Comparison of ENCODE assay signal across 8 cellular contexts in genomic region chr1:2290595-2291510, GRCh38.
A peak's percentile ranks its signal among the peaks of the same experiment; 100 is the strongest.
DNase-seq lines count a peak whose midpoint lies in the region; ATAC-seq and TF ChIP-seq lines count a peak whose summit lies in the region.

No MANE protein-coding gene starts in this region.

- peaks cover 31% of the 10 kb centered on the region for H3F3A ChIP-seq in PC-9 (ENCODE audit: insufficient read depth, low read depth)

- CTCF ChIA-PET in PC-9 (lab: Charles Lee) = interaction anchor here (0.5 to 1.1 kb wide), 3 partner anchors 31 to 843 kb away, joined by 3 to 4 read pairs (median 4); no protein-coding TSS in a partner anchor

- no peaks in the 10 kb centered on the region for H3K9me3 ChIP-seq in PC-9 (ENCODE audit: insufficient read depth, low read depth)
- no peaks in the 10 kb centered on the region for H3K9me3 ChIP-seq in fibroblast of lung (ENCODE audit: control insufficient read depth, insufficient read depth, low read depth, low read length)
- no peaks in the 10 kb centered on the region for H3K9me3 ChIP-seq in subcutaneous abdominal adipose tissue (ENCODE audit: control insufficient read depth in 5 of 5, low read length in 5 of 5)

- intact Hi-C loops in PC-9 (cut with micrococcal nuclease; ENCODE audit: unreplicated experiment) = loop anchor here (1.0 to 5.0 kb wide), 2 partner anchors 57 to 79 kb away; no protein-coding TSS in a partner anchor

- peaks cover 84% of the 10 kb centered on the region for H3K79me2 ChIP-seq in PC-9 (ENCODE audit: low read depth)
- peaks cover 86% of the 10 kb centered on the region for H3K79me2 ChIP-seq in fibroblast of lung (ENCODE audit: control insufficient read depth, insufficient read depth, low read length)

- POLR2A ChIA-PET in PC-9 (lab: Charles Lee; ENCODE audit: unreplicated experiment) = interaction anchor here (0.6 to 0.7 kb wide), 2 partner anchors 77 to 1003 kb away, joined by 4 read pairs; no protein-coding TSS in a partner anchor

- no TSS peak for BruUV-seq in PC-9 (replicated peaks; lab: Mats Ljungman, UMichigan)

- H2AFZ ChIP-seq in PC-9 (no peak overlapping the region), fibroblast of lung (ENCODE audit: low read length) (no peak overlapping the region)

- H4K20me1 ChIP-seq in PC-9 (ENCODE audit: insufficient read depth) (peaks cover 75% of the 10 kb centered on the region), fibroblast of lung (ENCODE audit: control insufficient read depth, extremely low read depth, insufficient read depth, low read length) (no peaks in the 10 kb centered on the region)

- H3K27me3 ChIP-seq in PC-9 (ENCODE audit: insufficient read depth, low read depth) (no peaks in the 10 kb centered on the region), fibroblast of lung (ENCODE audit: control insufficient read depth, insufficient read depth, low read length) (no peaks in the 10 kb centered on the region), subcutaneous abdominal adipose tissue (ENCODE audit: control insufficient read depth in 5 of 5, insufficient read depth in 4 of 5, low read length in 5 of 5) (no peaks in the 10 kb centered on the region)

- peaks cover 34% of the 10 kb centered on the region for H3K4me1 ChIP-seq in PC-9 (replicated peaks; ENCODE audit: insufficient read depth)
- peaks cover 38% of the 10 kb centered on the region for H3K4me1 ChIP-seq in fibroblast of lung (ENCODE audit: control insufficient read depth, extremely low read depth, insufficient read depth, low read length)
- H3K4me1 ChIP-seq in subcutaneous abdominal adipose tissue (ENCODE audit: control insufficient read depth in 5 of 5, insufficient read depth in 5 of 5, low read length in 5 of 5) = peaks cover 11 to 87% (median 69%) of the 10 kb centered on the region in 5 donors

- H3K4me2 ChIP-seq in PC-9 = peak overlapping the region; percentile 99
- H3K4me2 ChIP-seq in fibroblast of lung (ENCODE audit: extremely low read depth, insufficient read depth, low read length) = peak overlapping the region; percentile 81

- peak overlapping the region; percentile 79 for H3K9ac ChIP-seq in fibroblast of lung (ENCODE audit: insufficient read depth, low read length)
- H3K9ac ChIP-seq in subcutaneous abdominal adipose tissue (ENCODE audit: low read length in 5 of 5) = peak overlapping the region in 3 of 5 donors; percentile 64 to 72 (median 67)

- TF ChIP-seq CTCF in PC-9 (conservative IDR thresholded peaks at IDR 0.05) (no peak), fibroblast of lung (conservative IDR thresholded peaks at IDR 0.05 in 1 of 2, IDR thresholded peaks at IDR 0.05 in 1 of 2; ENCODE audit: low read depth in 1 of 2, low read length in 2 of 2) (no peak)

- peak overlapping the region; percentile 50; the same call in 1 of the 2 replicates for H3K4me3 ChIP-seq in PC-9
- H3K4me3 ChIP-seq in fibroblast of lung (replicated peaks in 1 of 4; ENCODE audit: control extremely low read depth in 1 of 4, insufficient read depth in 1 of 4, low read depth in 3 of 4, low read length in 4 of 4) = peak overlapping the region; percentile 32 to 38 (median 34)
- H3K4me3 ChIP-seq in subcutaneous abdominal adipose tissue (ENCODE audit: low read depth in 1 of 5, low read length in 5 of 5) = peak overlapping the region; percentile 6 to 57 (median 43)

- H3K9me2 ChIP-seq in PC-9 (ENCODE audit: insufficient read depth) = no peaks in the 10 kb centered on the region

- H3K36me3 ChIP-seq in PC-9 (ENCODE audit: low read depth) (no peaks in the 10 kb centered on the region), fibroblast of lung (ENCODE audit: control insufficient read depth, insufficient read depth, low read length) (no peaks in the 10 kb centered on the region), subcutaneous abdominal adipose tissue (ENCODE audit: control insufficient read depth in 5 of 5, insufficient read depth in 5 of 5, low read length in 5 of 5) (peaks cover 0 to 4% (median 0%) of the 10 kb centered on the region in 5 donors)

- H3K27ac ChIP-seq in PC-9 = peak overlapping the region; percentile 78
- H3K27ac ChIP-seq in fibroblast of lung (ENCODE audit: insufficient read depth, low read length) = peak overlapping the region; percentile 95
- peak overlapping the region; percentile 80 for H3K27ac ChIP-seq in subcutaneous abdominal adipose tissue (ENCODE audit: low read depth, low read length)

- DNase-seq in AML-193 (lab: John Stamatoyannopoulos, UW) (peak; percentile 99), PC-9 (peak; percentile 86 to 96), fibroblast of lung (ENCODE audit: low read depth in 2 of 2) (peak; percentile 98 to 99), occipital lobe (lab: John Stamatoyannopoulos, UW) (peak; percentile 63), NCI-H446 (lab: John Stamatoyannopoulos, UW) (no peak)
- peak; percentile 44 to 64 for DNase-seq in activated T-helper 1 cell treated with anti-CD3 and anti-CD28 coated beads, Interleukin-2, amount 50 U/mL, for 16 hours (ENCODE audit: low read depth in 1 of 2, low spot score in 1 of 2)

- ATAC-seq in GM21723 (IDR thresholded peaks at IDR 0.05; ENCODE audit: unreplicated experiment) = peak; percentile 50

Comparison
In these comparisons a context has a peak if more than half of its experiments do, and no peak if none do; other contexts are left out.
1. DNase-seq: peak in AML-193 (2 of 2), PC-9 (2 of 2), activated T-helper 1 cell treated with anti-CD3 and anti-CD28 coated beads, Interleukin-2, amount 50 U/mL, for 16 hours (2 of 2), fibroblast of lung (2 of 2) and occipital lobe (single experiment); none in NCI-H446 (0 of 2).
2. Peak in every context shown above with its lines, with median percentiles within 50 percentile points of each other: H3K27ac ChIP-seq and H3K4me3 ChIP-seq.